ENCODE assay signal across 10 cellular contexts in the genomic region with DNA sequence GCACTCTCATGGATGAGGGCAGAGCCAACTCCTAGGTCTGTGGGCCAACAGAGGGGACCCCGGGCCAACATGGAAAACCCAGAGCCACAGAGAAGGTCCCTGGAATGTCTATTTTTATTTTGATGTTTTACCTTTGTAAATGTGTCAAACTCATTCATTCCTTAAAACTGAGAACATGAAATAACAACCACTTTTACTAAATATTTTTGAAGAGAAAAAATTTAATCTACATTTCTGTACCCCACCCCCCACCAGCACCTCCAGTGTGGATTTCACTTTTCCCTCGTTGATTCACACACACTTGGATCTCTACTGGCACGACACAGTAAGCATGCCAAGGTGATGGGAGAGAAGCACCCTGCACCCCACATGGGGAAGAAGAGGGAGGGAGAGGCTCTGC. TPM values are rescaled to one million over a fixed set of nuclear protein-coding genes. Genes with fewer than 3 reads are reported as not detected.
"Had no signal": no experiment of that assay in that cellular context is flagged by ENCODE, and none has a peak within 500 bp of the region (broad histone marks: within the 10 kb centered on the region; RNA-seq: fewer than 3 reads in every experiment).

No MANE protein-coding gene starts in this region.

- H3K4me3 ChIP-seq: GM23248, GM23338, HAP-1 had no signal

- H3K9me3 ChIP-seq: HAP-1 had no signal

- H3K4me2 ChIP-seq: GM23338 had no signal

- H3K27ac ChIP-seq: GM23248 had no signal

- H3K36me3 ChIP-seq: HAP-1 had no signal

- H3K9ac ChIP-seq: GM23248 had no signal

- H3K4me1 ChIP-seq: HAP-1 had no signal

- H2AFZ ChIP-seq: GM23248, GM23338 had no signal

- DNase-seq: GM23248, GOT3, H7, H9, HCEC 1CT, HFFc6 had no signal

RNA-seq across cellular contexts. Expression of a gene that starts 6.7 kb away (rescaled TPM):
- total RNA-seq: GM23248, GM23338, H1, H4, H7, H9, HFFc6 had no signal
- polyA plus RNA-seq: GM23248, GM23338 had no signal

RNA-seq across cellular contexts. Expression of a gene that starts 16.4 kb away (rescaled TPM):
- total RNA-seq: GM23248, GM23338, H1, H4, H7, H9, HFFc6 had no signal
- polyA plus RNA-seq: GM23248, GM23338, H1 had no signal

RNA-seq across cellular contexts. Expression of a gene that starts 44.6 kb away (rescaled TPM):
- total RNA-seq: GM23248, GM23338, H1, H7, H9, HFFc6 had no signal
- polyA plus RNA-seq: GM23248, GM23338, H1 had no signal
